In genomic region chr2:47402805-47403691, GRCh38 we compare ENCODE assay signal across 8 cellular contexts. TPM values are rescaled to one million over a fixed set of nuclear protein-coding genes. Genes with fewer than 3 reads are reported as not detected.
DNase-seq lines count a peak whose midpoint lies in the region; ATAC-seq, FAIRE-seq and TF ChIP-seq lines count a peak whose summit lies in the region.

TSS of gene MSH2 (plus strand) at chr2:47403156. CDS start at chr2:47403192, 36 bp downstream.

- no peak for FAIRE-seq in bronchial epithelial cell (lab: Jason Lieb, UNC)
- FAIRE-seq in small intestine (lab: Jason Lieb, UNC) = no peak

- no peak for TF ChIP-seq CTCF in WI38 (IDR thresholded peaks at IDR 0.05; ENCODE audit: low read depth, low read length)
- TF ChIP-seq CTCF in bronchial epithelial cell (IDR thresholded peaks at IDR 0.05; ENCODE audit: insufficient read depth, low read length, severe bottlenecking) = no peak

- H3K4me3 ChIP-seq in WI38 (ENCODE audit: low read depth, low read length) (peak within 1 kb of the TSS; percentile 82), bronchial epithelial cell (ENCODE audit: low read depth, low read length) (peak within 1 kb of the TSS; percentile 91), small intestine (ENCODE audit: low read depth in 1 of 2, low read length in 2 of 2) (peak within 1 kb of the TSS; percentile 74 to 88)

- no peaks in the 10 kb centered on the region for H3K36me3 ChIP-seq in bronchial epithelial cell (ENCODE audit: control insufficient read depth, insufficient read depth, low read length)
- no peaks in the 10 kb centered on the region for H3K36me3 ChIP-seq in small intestine (ENCODE audit: control insufficient read depth in 2 of 2, insufficient read depth in 2 of 2, low read length in 2 of 2)

- peak within 1 kb of the TSS in 1 of 2 donors; percentile 67 for H3K27ac ChIP-seq in small intestine (ENCODE audit: low read depth in 1 of 2, low read length in 1 of 2)

- 0 to 1% (median 0%) methylated on average over 70 to 78 of the region's 78 CpGs for WGBS in small intestine, 3 donors

- H3K27me3 ChIP-seq in bronchial epithelial cell (ENCODE audit: control insufficient read depth, insufficient read depth, low read length) (no peaks in the 10 kb centered on the region), small intestine (ENCODE audit: control insufficient read depth in 2 of 2, insufficient read depth in 2 of 2, low read length in 2 of 2) (no peaks in the 10 kb centered on the region)

- peak; percentile 95 for ATAC-seq in HG03175 (IDR thresholded peaks at IDR 0.05; ENCODE audit: unreplicated experiment)

- peaks cover 0 to 7% of the 10 kb centered on the region in 2 donors for H3K4me1 ChIP-seq in small intestine (ENCODE audit: control insufficient read depth in 2 of 2, insufficient read depth in 1 of 2, low read depth in 1 of 2, low read length in 1 of 2)

- no peaks in the 10 kb centered on the region for H3K9me3 ChIP-seq in small intestine (ENCODE audit: control insufficient read depth, low read depth)

- in situ Hi-C loops in GM18951 (cut with MboI; ENCODE audit: low sequenced_read_pairs, unreplicated experiment) = no loop called here

- peak; percentile 73 for TF ChIP-seq POLR2A in GM18951 (IDR thresholded peaks at IDR 0.05; ENCODE audit: extremely low read depth, insufficient read depth, insufficient read length)

- DNase-seq in AG08395 (ENCODE audit: low spot score) (peak; percentile 99), NCI-H226 (peak; percentile 83), bronchial epithelial cell (ENCODE audit: low read depth) (peak; percentile 83), iPS-NIHi11 (ENCODE audit: low spot score) (peak; percentile 98), small intestine (peak; percentile 90)

RNA-seq across cellular contexts. Expression of gene MSH2, which starts in this region (rescaled TPM):
- total RNA-seq in bronchial epithelial cell = 7.3 and 10.0 TPM in 2 replicates
- 10 to 100 TPM in 1 of 3 donors, 1 to 10 TPM in 2; 4.0 to 15.7 (median 4.9) TPM for polyA plus RNA-seq in small intestine
